Comparison of ENCODE assay signal across 9 cellular contexts in the genomic region with DNA sequence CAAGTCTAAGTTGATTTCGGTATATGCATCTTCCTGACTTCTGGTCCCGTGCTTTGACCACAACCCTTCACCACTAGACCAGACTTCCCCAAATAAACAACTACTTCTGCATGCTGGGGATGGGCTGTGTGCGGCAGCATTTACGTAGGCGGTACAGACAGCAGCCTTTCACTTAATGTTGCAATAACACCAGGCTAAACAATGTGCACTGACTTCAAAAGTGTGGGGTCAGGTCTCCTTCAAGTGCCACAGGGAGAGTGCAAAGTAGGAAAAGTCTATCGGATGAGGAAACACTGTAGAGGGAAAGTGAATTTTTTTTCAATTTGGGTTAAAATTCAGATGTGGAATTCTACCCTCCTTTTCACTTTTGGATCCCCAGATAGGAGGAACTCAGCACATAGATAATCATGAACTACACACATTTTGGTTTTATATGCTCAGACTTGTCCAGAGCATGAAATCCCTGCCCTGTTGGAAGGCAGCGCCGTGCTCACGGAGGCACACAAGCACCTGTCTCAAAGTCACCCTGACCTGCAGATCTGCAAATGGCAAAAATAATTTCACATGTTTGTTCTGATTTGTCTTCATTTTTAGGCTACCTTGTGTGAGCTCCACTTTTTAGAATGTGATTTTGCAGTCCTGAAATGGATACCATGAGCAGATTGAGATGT. TPM values are rescaled to one million over a fixed set of nuclear protein-coding genes. Genes with fewer than 3 reads are reported as not detected.
DNase-seq lines count a peak whose midpoint lies in the region; ATAC-seq and TF ChIP-seq lines count a peak whose summit lies in the region.
"Had no signal": no experiment of that assay in that cellular context is flagged by ENCODE, and none has a peak within 500 bp of the region (broad histone marks: within the 10 kb centered on the region; RNA-seq: fewer than 3 reads in every experiment).

No MANE protein-coding gene starts in this region.

- TF ChIP-seq CTCF in ascending aorta (IDR thresholded peaks at IDR 0.05) (no peak), right lobe of liver (IDR thresholded peaks at IDR 0.05) (no peak), tibial artery (IDR thresholded peaks at IDR 0.05) (no peak)

- no peaks in the 10 kb centered on the region for H3K36me3 Mint-ChIP-seq in activated CD8-positive, alpha-beta memory T cell treated with anti-CD3 and anti-CD28 coated beads, Interleukin-2, amount 10 ng/mL, durations not matched to agents 7 days and 5 days

- H3K36me3 ChIP-seq in ascending aorta: peaks cover 11 to 12% of the 10 kb centered on the region in 2 donors
- peaks cover 0 to 2% (median under 1%) of the 10 kb centered on the region in 4 donors for H3K36me3 ChIP-seq in right lobe of liver
- peaks cover 0 to 8% (median 5%) of the 10 kb centered on the region in 3 donors for H3K36me3 ChIP-seq in tibial artery

- no peaks in the 10 kb centered on the region for H3K9me3 Mint-ChIP-seq in activated CD8-positive, alpha-beta memory T cell treated with anti-CD3 and anti-CD28 coated beads, Interleukin-2, amount 10 ng/mL, durations not matched to agents 7 days and 5 days (ENCODE audit: low read depth)
- H3K9me3 Mint-ChIP-seq: T-helper 1 cell treated with Interleukin-12 subunit alpha and Interleukin-12 subunit beta and Interleukin-4 antibody, amounts not matched to agents 30 μg/mL and 1 μg/mL, for 36 hours had no signal

- peak; percentile 60 for DNase-seq in activated CD8-positive, alpha-beta memory T cell treated with anti-CD3 and anti-CD28 coated beads, Interleukin-2, amount 10 ng/mL, durations not matched to agents 7 days and 5 days
- DNase-seq in activated CD8-positive, alpha-beta memory T cell treated with anti-CD3 and anti-CD28 coated beads for 24 hours: no peak
- DNase-seq in ascending aorta (ENCODE audit: low spot score in 2 of 2): peak; percentile 70 to 86
- DNase-seq in right lobe of liver: peak in 1 of 3 donors; percentile 74
- peak; percentile 81 to 82 for DNase-seq in tibial artery
- no peak for DNase-seq in NCI-H510A treated with DMSO at 0.1 percent for 48 hours (lab: John Stamatoyannopoulos, UW)
- DNase-seq in stimulated activated CD4-positive, alpha-beta T cell treated with anti-CD3 and anti-CD28 coated beads, Interleukin-1b, Interleukin-23, amount 100 ng/mL, for 48 hours: no peak
- no peak for DNase-seq in DMS114 treated with DMSO at 0.1 percent for 48 hours (lab: John Stamatoyannopoulos, UW; ENCODE audit: unreplicated experiment)

- H3K27ac ChIP-seq in ascending aorta: peak overlapping the region; percentile 95 to 100
- peak overlapping the region in 2 of 3 donors; percentile 11 to 45 for H3K27ac ChIP-seq in right lobe of liver
- H3K27ac ChIP-seq in tibial artery: peak overlapping the region; percentile 97 to 100

- H3K9me3 ChIP-seq in ascending aorta: no peaks in the 10 kb centered on the region
- no peaks in the 10 kb centered on the region for H3K9me3 ChIP-seq in right lobe of liver
- no peaks in the 10 kb centered on the region for H3K9me3 ChIP-seq in tibial artery

- H3K27me3 Mint-ChIP-seq in activated CD8-positive, alpha-beta memory T cell treated with anti-CD3 and anti-CD28 coated beads, Interleukin-2, amount 10 ng/mL, durations not matched to agents 7 days and 5 days: peaks cover 67% of the 10 kb centered on the region

- no peak overlapping the region for H3K4me3 ChIP-seq in ascending aorta
- H3K4me3 ChIP-seq in right lobe of liver: no peak overlapping the region
- H3K4me3 ChIP-seq in tibial artery: no peak overlapping the region

- H3K27ac Mint-ChIP-seq in activated CD8-positive, alpha-beta memory T cell treated with anti-CD3 and anti-CD28 coated beads, Interleukin-2, amount 10 ng/mL, durations not matched to agents 7 days and 5 days: no peak overlapping the region

- peak; percentile 28 for TF ChIP-seq POLR2A in right lobe of liver (IDR thresholded peaks at IDR 0.05)

- no peaks in the 10 kb centered on the region for H3K27me3 ChIP-seq in ascending aorta
- H3K27me3 ChIP-seq in right lobe of liver: no peaks in the 10 kb centered on the region
- H3K27me3 ChIP-seq in tibial artery: no peaks in the 10 kb centered on the region

- CTCF ChIA-PET in activated CD8-positive, alpha-beta memory T cell treated with anti-CD3 and anti-CD28 coated beads, Interleukin-2, amount 10 ng/mL, durations not matched to agents 7 days and 5 days (lab: Charles Lee): interaction anchor here (1.3 kb wide), 1 partner anchor 19 kb away, joined by 3 read pairs; no protein-coding TSS in a partner anchor

- 61% methylated on average over 5 of the region's 9 CpGs for WGBS in right lobe of liver (ENCODE audit: insufficient coverage, low coverage, low lambda C conversion rate, missing lambda C conversion rate)

- peaks cover 6 to 17% of the 10 kb centered on the region in 2 donors for H3K4me1 ChIP-seq in ascending aorta
- peaks cover 0 to 10% (median 3%) of the 10 kb centered on the region in 4 donors for H3K4me1 ChIP-seq in right lobe of liver
- peaks cover 0 to 40% (median 24%) of the 10 kb centered on the region in 4 donors for H3K4me1 ChIP-seq in tibial artery

- H3K4me3 Mint-ChIP-seq in activated CD8-positive, alpha-beta memory T cell treated with anti-CD3 and anti-CD28 coated beads, Interleukin-2, amount 10 ng/mL, durations not matched to agents 7 days and 5 days: no peak overlapping the region
- H3K4me3 Mint-ChIP-seq: T-helper 1 cell treated with Interleukin-12 subunit alpha and Interleukin-12 subunit beta and Interleukin-4 antibody, amounts not matched to agents 30 μg/mL and 1 μg/mL, for 36 hours had no signal

- H3K4me1 Mint-ChIP-seq in activated CD8-positive, alpha-beta memory T cell treated with anti-CD3 and anti-CD28 coated beads, Interleukin-2, amount 10 ng/mL, durations not matched to agents 7 days and 5 days: peaks cover 34% of the 10 kb centered on the region

- intact Hi-C loops in ascending aorta (cut with DNase I): no loop called here
- intact Hi-C loops in right lobe of liver (cut with DNase I): no loop called here
- intact Hi-C loops in tibial artery (cut with DNase I; ENCODE audit: low total_unique reads): loop anchor here (5.0 kb wide), 1 partner anchor 293 kb away; no protein-coding TSS in a partner anchor

- ATAC-seq in activated CD8-positive, alpha-beta memory T cell treated with anti-CD3 and anti-CD28 coated beads, Interleukin-2, amount 10 ng/mL, durations not matched to agents 7 days and 5 days: no peak
- ATAC-seq in right lobe of liver: no peak

RNA-seq across cellular contexts. Expression of gene FOS, which starts 3.6 kb away (rescaled TPM):
- 10 to 100 TPM in 1 of 2 experiments, 1 to 10 TPM in 1; 6.9 to 78.6 TPM for total RNA-seq in activated CD8-positive, alpha-beta memory T cell treated with anti-CD3 and anti-CD28 coated beads, Interleukin-2, amount 10 ng/mL, durations not matched to agents 7 days and 5 days
- total RNA-seq in ascending aorta: 4,268 TPM
- 100 to 1,000 TPM in 1 of 6 experiments, 10 to 100 TPM in 4, 1 to 10 TPM in 1; 9.9 to 151 (median 49.5) TPM for total RNA-seq in right lobe of liver

Comparison
In these comparisons a context has a peak if more than half of its experiments do, and no peak if none do; other contexts are left out.
1. DNase-seq: peak in activated CD8-positive, alpha-beta memory T cell treated with anti-CD3 and anti-CD28 coated beads, Interleukin-2, amount 10 ng/mL, durations not matched to agents 7 days and 5 days (single experiment), ascending aorta (2 of 2) and tibial artery (2 of 2); none in activated CD8-positive, alpha-beta memory T cell treated with anti-CD3 and anti-CD28 coated beads for 24 hours (single experiment), NCI-H510A treated with DMSO at 0.1 percent for 48 hours (single experiment), stimulated activated CD4-positive, alpha-beta T cell treated with anti-CD3 and anti-CD28 coated beads, Interleukin-1b, Interleukin-23, amount 100 ng/mL, for 48 hours (single experiment) and DMS114 treated with DMSO at 0.1 percent for 48 hours (single experiment).
2. H3K27ac ChIP-seq: peak in every context shown above with its lines; median percentile 98 in tibial artery; 98 in ascending aorta; 28 in right lobe of liver.
3. RNA of gene FOS, which starts 3.6 kb away (total RNA-seq): 4,268 TPM in ascending aorta (single experiment); 6.9 to 78.6 TPM in activated CD8-positive, alpha-beta memory T cell treated with anti-CD3 and anti-CD28 coated beads, Interleukin-2, amount 10 ng/mL, durations not matched to agents 7 days and 5 days and 9.9 to 151 TPM in right lobe of liver; every median in the first group is over 10 times any median in the second.